Comparison of ENCODE assay signal across 8 cellular contexts in the genomic region with DNA sequence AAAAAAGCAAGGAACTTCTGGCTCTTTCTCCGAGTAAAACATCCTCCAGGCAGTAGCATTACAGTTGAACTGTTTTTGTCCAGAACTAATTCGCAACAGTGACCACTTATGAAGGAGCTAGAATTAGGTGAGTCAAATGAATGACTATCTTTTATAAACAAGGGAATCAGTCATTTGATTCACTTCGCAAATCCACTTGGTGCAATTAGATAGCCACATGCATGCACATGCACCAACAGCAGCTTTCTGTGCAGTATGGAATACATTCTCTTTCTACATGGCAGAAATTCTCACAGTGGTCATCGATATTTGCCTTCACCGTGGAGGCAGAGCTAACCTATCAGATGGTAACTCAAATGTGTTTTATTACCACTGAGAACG.
DNase-seq lines count a peak whose midpoint lies in the region; ATAC-seq and TF ChIP-seq lines count a peak whose summit lies in the region.
"Had no signal": no experiment of that assay in that cellular context is flagged by ENCODE, and none has a peak within 500 bp of the region (broad histone marks: within the 10 kb centered on the region; RNA-seq: fewer than 3 reads in every experiment).

No MANE protein-coding gene starts in this region.

- CTCF ChIA-PET in T-cell (lab: Charles Lee), result interaction anchor here (0.6 to 1.5 kb wide), 4 partner anchors 34 to 164 kb away, joined by 3 to 5 read pairs (median 4); no protein-coding TSS in a partner anchor

- no peaks in the 10 kb centered on the region for H3K9me3 Mint-ChIP-seq in T-cell
- no peaks in the 10 kb centered on the region for H3K9me3 Mint-ChIP-seq in stimulated activated naive CD8-positive, alpha-beta T cell treated with anti-CD3 and anti-CD28 coated beads, Interleukin-15, Interleukin-2, amounts not matched to agents 100 ng/mL and 50 ng/mL, for 24 hours

- no peaks in the 10 kb centered on the region for H3K27me3 Mint-ChIP-seq in T-cell
- H3K27me3 Mint-ChIP-seq in stimulated activated naive CD8-positive, alpha-beta T cell treated with anti-CD3 and anti-CD28 coated beads, Interleukin-15, Interleukin-2, amounts not matched to agents 100 ng/mL and 50 ng/mL, for 24 hours, result no peaks in the 10 kb centered on the region

- POLR2A ChIA-PET in T-cell (lab: Charles Lee), result interaction anchor here in 1 of 2 donors (0.5 kb wide), 1 partner anchor 80 kb away, joined by 3 read pairs; no protein-coding TSS in a partner anchor

- no peak for DNase-seq in T-cell
- no peak for DNase-seq in fibroblast of villous mesenchyme (ENCODE audit: low read depth)
- no peak for DNase-seq in G401 (ENCODE audit: low spot score)
- no peak for DNase-seq in nucleus accumbens (lab: John Stamatoyannopoulos, UW)
- DNase-seq: H7 had no signal

- H3K27ac Mint-ChIP-seq in T-cell, result peak overlapping the region; percentile 90 to 95
- peak overlapping the region; percentile 97 for H3K27ac Mint-ChIP-seq in stimulated activated naive CD8-positive, alpha-beta T cell treated with anti-CD3 and anti-CD28 coated beads, Interleukin-15, Interleukin-2, amounts not matched to agents 100 ng/mL and 50 ng/mL, for 24 hours

- ATAC-seq in GM21723 (IDR thresholded peaks at IDR 0.05; ENCODE audit: unreplicated experiment) (peak; percentile 6), T-cell (replicated peaks in 1 of 4) (peak in 2 of 4 experiments; percentile 6 to 9), GM21447 (IDR thresholded peaks at IDR 0.05; ENCODE audit: unreplicated experiment) (no peak)

- peaks cover 22% of the 10 kb centered on the region for H3K36me3 Mint-ChIP-seq in T-cell
- peaks cover 87% of the 10 kb centered on the region for H3K36me3 Mint-ChIP-seq in stimulated activated naive CD8-positive, alpha-beta T cell treated with anti-CD3 and anti-CD28 coated beads, Interleukin-15, Interleukin-2, amounts not matched to agents 100 ng/mL and 50 ng/mL, for 24 hours (ENCODE audit: low read depth)

- in situ Hi-C loops in G401 (cut with HindIII; ENCODE audit: low sequenced_read_pairs), result no loop called here

- H3K4me3 Mint-ChIP-seq in T-cell, result peak overlapping the region; percentile 71 to 87 (median 87)
- peak overlapping the region; percentile 83 for H3K4me3 Mint-ChIP-seq in stimulated activated naive CD8-positive, alpha-beta T cell treated with anti-CD3 and anti-CD28 coated beads, Interleukin-15, Interleukin-2, amounts not matched to agents 100 ng/mL and 50 ng/mL, for 24 hours

- peak overlapping the region; percentile 46 for H3K4me3 ChIP-seq in fibroblast of villous mesenchyme (ENCODE audit: low read depth, low read length)

- peaks cover 27 to 50% (median 47%) of the 10 kb centered on the region in 3 donors for H3K4me1 Mint-ChIP-seq in T-cell
- peaks cover 73% of the 10 kb centered on the region for H3K4me1 Mint-ChIP-seq in stimulated activated naive CD8-positive, alpha-beta T cell treated with anti-CD3 and anti-CD28 coated beads, Interleukin-15, Interleukin-2, amounts not matched to agents 100 ng/mL and 50 ng/mL, for 24 hours (ENCODE audit: low read depth)

- TF ChIP-seq CTCF in fibroblast of villous mesenchyme (IDR thresholded peaks at IDR 0.05; ENCODE audit: insufficient read depth, low read depth, low read length), result no peak
